Comparison of ENCODE assay signal across 8 cellular contexts in the genomic region with DNA sequence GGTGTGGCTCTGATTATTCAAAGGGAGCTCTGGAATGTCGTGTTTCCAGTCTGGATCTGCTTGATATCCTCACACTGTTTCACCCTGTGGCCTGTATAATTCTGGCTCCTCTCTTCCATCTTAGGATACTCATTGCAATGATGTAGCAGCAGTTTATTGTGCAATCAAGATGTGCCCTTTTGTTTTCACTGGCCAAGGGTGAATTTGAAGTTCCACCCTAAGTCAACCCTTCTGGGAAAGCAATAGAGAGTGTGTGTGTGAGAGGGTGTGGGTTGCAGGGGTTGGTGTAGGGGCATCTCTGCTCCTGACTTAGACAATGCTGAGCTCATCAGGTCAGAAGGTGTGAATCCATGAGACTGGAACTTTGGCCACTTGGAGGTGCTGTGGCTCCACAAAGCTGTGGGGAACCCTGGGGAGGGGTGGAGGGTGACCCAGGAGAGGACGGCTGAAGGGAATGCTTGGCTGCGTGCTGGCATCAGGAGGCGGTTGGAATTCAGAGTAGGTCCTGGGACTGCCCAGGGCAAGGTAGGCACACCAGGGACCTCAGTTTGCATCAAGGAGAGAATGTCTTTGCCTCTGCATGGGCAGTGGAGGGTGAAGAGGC.
DNase-seq lines count a peak whose midpoint lies in the region; ATAC-seq and TF ChIP-seq lines count a peak whose summit lies in the region.

No MANE protein-coding gene starts in this region.

- ATAC-seq in SK-N-SH treated with all-trans-retinoic acid at 6 μM for 48 hours (peak; percentile 57), HG02588 (IDR thresholded peaks at IDR 0.05; ENCODE audit: unreplicated experiment) (no peak), HG03025 (IDR thresholded peaks at IDR 0.05; ENCODE audit: low FRiP score, unreplicated experiment) (no peak)

- 0 out of 2 replicates have a peak, but pooled peaks have one; percentile 12 for TF ChIP-seq CTCF in GM12875 (IDR thresholded peaks at IDR 0.05; ENCODE audit: borderline replicate concordance, insufficient read depth, low read depth, low read length)
- TF ChIP-seq CTCF in ovary (IDR thresholded peaks at IDR 0.05), result no peak

- H3K36me3 ChIP-seq in ovary, result no peaks in the 10 kb centered on the region

- no peak for TF ChIP-seq POLR2A in ovary (IDR thresholded peaks at IDR 0.05)

- H3K4me1 ChIP-seq in ovary (ENCODE audit: insufficient read depth), result no peaks in the 10 kb centered on the region

- no peak overlapping the region for H3K27ac ChIP-seq in ovary

- TF ChIP-seq EP300 in ovary (IDR thresholded peaks at IDR 0.05), result no peak

- peak; percentile 5 for DNase-seq in A172 (ENCODE audit: low spot score)
- peak; percentile 14 for DNase-seq in glomerular endothelial cell (ENCODE audit: extremely low read depth, low read depth, low spot score)
- DNase-seq in NOMO-1 treated with DMSO at 0.1 percent for 48 hours (lab: John Stamatoyannopoulos, UW; ENCODE audit: unreplicated experiment), result no peak
- DNase-seq in ovary, result no peak

- intact Hi-C loops in ovary (cut with DNase I), result no loop called here

- H3K4me3 ChIP-seq in GM12875 (ENCODE audit: low read depth, low read length), result no peak overlapping the region
- no peak overlapping the region for H3K4me3 ChIP-seq in ovary

- no peaks in the 10 kb centered on the region for H3K27me3 ChIP-seq in ovary

- whole genome bisulfite sequencing in ovary, 3 donors, result 47 to 66% (median 49%) methylated on average over 4 of the region's 4 CpGs

- no peaks in the 10 kb centered on the region for H3K9me3 ChIP-seq in ovary

TF ChIP-seq in SK-N-SH treated with all-trans-retinoic acid at 6 μM for 48 hours, 23 proteins besides CTCF, POLR2A, EP300 and RAD21:
- TF ChIP-seq ISL1 (CRISPR knock-in tag; IDR thresholded peaks at IDR 0.05), result no peak
- TF ChIP-seq, protein P1, sequence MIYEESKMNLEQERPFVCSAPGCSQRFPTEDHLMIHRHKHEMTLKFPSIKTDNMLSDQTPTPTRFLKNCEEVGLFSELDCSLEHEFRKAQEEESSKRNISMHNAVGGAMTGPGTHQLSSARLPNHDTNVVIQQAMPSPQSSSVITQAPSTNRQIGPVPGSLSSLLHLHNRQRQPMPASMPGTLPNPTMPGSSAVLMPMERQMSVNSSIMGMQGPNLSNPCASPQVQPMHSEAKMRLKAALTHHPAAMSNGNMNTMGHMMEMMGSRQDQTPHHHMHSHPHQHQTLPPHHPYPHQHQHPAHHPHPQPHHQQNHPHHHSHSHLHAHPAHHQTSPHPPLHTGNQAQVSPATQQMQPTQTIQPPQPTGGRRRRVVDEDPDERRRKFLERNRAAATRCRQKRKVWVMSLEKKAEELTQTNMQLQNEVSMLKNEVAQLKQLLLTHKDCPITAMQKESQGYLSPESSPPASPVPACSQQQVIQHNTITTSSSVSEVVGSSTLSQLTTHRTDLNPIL (CRISPR knock-in tag; IDR thresholded peaks at IDR 0.05; ENCODE audit: low read depth), result no peak
- TF ChIP-seq ZC3H10 (CRISPR knock-in tag; IDR thresholded peaks at IDR 0.05), result no peak
- TF ChIP-seq, protein P2, sequence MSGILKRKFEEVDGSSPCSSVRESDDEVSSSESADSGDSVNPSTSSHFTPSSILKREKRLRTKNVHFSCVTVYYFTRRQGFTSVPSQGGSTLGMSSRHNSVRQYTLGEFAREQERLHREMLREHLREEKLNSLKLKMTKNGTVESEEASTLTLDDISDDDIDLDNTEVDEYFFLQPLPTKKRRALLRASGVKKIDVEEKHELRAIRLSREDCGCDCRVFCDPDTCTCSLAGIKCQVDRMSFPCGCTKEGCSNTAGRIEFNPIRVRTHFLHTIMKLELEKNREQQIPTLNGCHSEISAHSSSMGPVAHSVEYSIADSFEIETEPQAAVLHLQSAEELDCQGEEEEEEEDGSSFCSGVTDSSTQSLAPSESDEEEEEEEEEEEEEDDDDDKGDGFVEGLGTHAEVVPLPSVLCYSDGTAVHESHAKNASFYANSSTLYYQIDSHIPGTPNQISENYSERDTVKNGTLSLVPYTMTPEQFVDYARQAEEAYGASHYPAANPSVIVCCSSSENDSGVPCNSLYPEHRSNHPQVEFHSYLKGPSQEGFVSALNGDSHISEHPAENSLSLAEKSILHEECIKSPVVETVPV (CRISPR knock-in tag; IDR thresholded peaks at IDR 0.05), result no peak
- no peak for TF ChIP-seq GLIS3 (CRISPR knock-in tag; IDR thresholded peaks at IDR 0.05)

Comparison
In these comparisons a context has a peak if more than half of its experiments do, and no peak if none do; other contexts are left out.
1. DNase-seq: peak in A172 (single experiment) and glomerular endothelial cell (single experiment); none in NOMO-1 treated with DMSO at 0.1 percent for 48 hours (single experiment) and ovary (0 of 5).